9 cellular contexts compared by ENCODE assay signal in the genomic region with DNA sequence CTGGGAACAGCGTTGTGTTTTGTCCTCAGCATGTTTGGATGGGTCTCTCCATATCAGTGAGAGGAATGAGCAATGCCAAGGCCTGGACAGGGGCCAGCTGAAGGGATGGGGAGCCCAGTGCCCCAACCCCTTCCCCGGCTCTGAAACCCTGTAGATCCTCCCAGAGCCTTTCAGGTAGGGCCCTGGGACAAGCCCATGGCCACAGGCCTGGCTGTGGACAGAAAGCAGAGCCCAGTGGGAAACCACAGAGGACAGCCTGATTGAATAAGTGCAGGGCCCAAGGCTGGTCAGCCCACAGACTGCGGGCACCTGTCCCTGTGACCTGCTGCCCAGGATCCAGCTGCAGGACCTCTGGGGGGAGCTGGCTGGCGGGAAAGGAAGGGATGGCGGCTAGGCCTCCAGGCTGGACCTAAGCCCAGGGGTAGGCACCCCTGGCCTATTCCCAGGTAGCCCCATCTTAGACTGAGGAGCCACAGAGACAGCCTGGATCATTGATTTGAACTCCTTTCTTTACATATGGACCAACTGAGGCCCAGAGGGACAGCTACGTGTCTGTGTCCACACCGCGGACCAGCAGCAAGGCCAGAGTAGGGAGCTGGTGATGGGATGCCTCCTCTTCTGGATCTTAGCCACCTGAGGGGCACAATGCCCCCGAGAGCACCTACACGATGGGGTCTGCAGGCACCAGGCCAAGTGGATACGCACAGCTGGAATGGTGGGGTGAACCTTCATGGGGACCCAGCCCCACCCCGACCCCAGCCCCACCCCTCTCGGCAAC. TPM values are rescaled to one million over a fixed set of nuclear protein-coding genes. Genes with fewer than 3 reads are reported as not detected.
DNase-seq lines count a peak whose midpoint lies in the region; ATAC-seq, FAIRE-seq and TF ChIP-seq lines count a peak whose summit lies in the region.
"Had no signal": no experiment of that assay in that cellular context is flagged by ENCODE, and none has a peak within 500 bp of the region (broad histone marks: within the 10 kb centered on the region; RNA-seq: fewer than 3 reads in every experiment).

No MANE protein-coding gene starts in this region.

- 47% methylated on average over 13 of the region's 13 CpGs for WGBS in right cardiac atrium
- WGBS in smooth muscle cell (ENCODE audit: low lambda C conversion rate) = 85% methylated on average over 13 of the region's 13 CpGs

- peaks cover 24% of the 10 kb centered on the region for H3K79me2 ChIP-seq in smooth muscle cell (ENCODE audit: low read depth)

- peaks cover 21% of the 10 kb centered on the region for H4K20me1 ChIP-seq in smooth muscle cell (ENCODE audit: low read depth)

- peaks cover 81% of the 10 kb centered on the region for H3K4me1 Mint-ChIP-seq in activated CD4-positive, alpha-beta memory T cell treated with anti-CD3 and anti-CD28 coated beads, Interleukin-2, amount 10 ng/mL, durations not matched to agents 7 days and 5 days

- no peak for TF ChIP-seq CTCF in smooth muscle cell (IDR thresholded peaks at IDR 0.05; ENCODE audit: borderline replicate concordance, insufficient read depth, poor library complexity, severe bottlenecking)

- FAIRE-seq in GM19239 (lab: Jason Lieb, UNC) = peak; percentile 48
- FAIRE-seq: colon had no signal

- H3K27me3 Mint-ChIP-seq in activated CD4-positive, alpha-beta memory T cell treated with anti-CD3 and anti-CD28 coated beads, Interleukin-2, amount 10 ng/mL, durations not matched to agents 7 days and 5 days = no peaks in the 10 kb centered on the region

- no peaks in the 10 kb centered on the region for H3K36me3 ChIP-seq in smooth muscle cell (ENCODE audit: low read depth)

- H3K4me3 ChIP-seq in right cardiac atrium (ENCODE audit: low read length) = peak overlapping the region; percentile 63
- peak overlapping the region; percentile 98 for H3K4me3 ChIP-seq in smooth muscle cell

- H3K9ac ChIP-seq in smooth muscle cell (ENCODE audit: low read depth) = peak overlapping the region; percentile 96

- no peaks in the 10 kb centered on the region for H3K36me3 Mint-ChIP-seq in activated CD4-positive, alpha-beta memory T cell treated with anti-CD3 and anti-CD28 coated beads, Interleukin-2, amount 10 ng/mL, durations not matched to agents 7 days and 5 days (ENCODE audit: low read depth)

- H2AFZ ChIP-seq in smooth muscle cell (ENCODE audit: low read depth) = no peak overlapping the region

- no peaks in the 10 kb centered on the region for H3K27me3 ChIP-seq in right cardiac atrium (ENCODE audit: control insufficient read depth, insufficient read depth)
- no peaks in the 10 kb centered on the region for H3K27me3 ChIP-seq in smooth muscle cell (ENCODE audit: low read depth)

- peak overlapping the region; percentile 97 for H3K4me2 ChIP-seq in smooth muscle cell

- POLR2A ChIA-PET in activated CD4-positive, alpha-beta memory T cell treated with anti-CD3 and anti-CD28 coated beads, Interleukin-2, amount 10 ng/mL, durations not matched to agents 7 days and 5 days (lab: Charles Lee) = interaction anchor here (0.6 to 3.6 kb wide), 5 partner anchors 16 to 66 kb away, joined by 3 to 15 read pairs (median 4); no protein-coding TSS in a partner anchor

- intact Hi-C loops in right cardiac atrium (cut with DNase I) (no loop called here), left colon (cut with DNase I, micrococcal nuclease) (no loop called here)

- H3K27ac Mint-ChIP-seq in activated CD4-positive, alpha-beta memory T cell treated with anti-CD3 and anti-CD28 coated beads, Interleukin-2, amount 10 ng/mL, durations not matched to agents 7 days and 5 days = peak overlapping the region; percentile 80

- H3K9me3 Mint-ChIP-seq in activated CD4-positive, alpha-beta memory T cell treated with anti-CD3 and anti-CD28 coated beads, Interleukin-2, amount 10 ng/mL, durations not matched to agents 7 days and 5 days = no peaks in the 10 kb centered on the region

- ATAC-seq in right cardiac atrium = no peak
- no peak for ATAC-seq in HG02763 (IDR thresholded peaks at IDR 0.05; ENCODE audit: unreplicated experiment)
- ATAC-seq in left colon = no peak
- no peak for ATAC-seq in activated CD4-positive, CD25-positive, alpha-beta regulatory T cell treated with anti-CD3 and anti-CD28 coated beads, Interleukin-2, amount 50 U/mL, for 24 hours

- CTCF ChIA-PET in activated CD4-positive, alpha-beta memory T cell treated with anti-CD3 and anti-CD28 coated beads, Interleukin-2, amount 10 ng/mL, durations not matched to agents 7 days and 5 days (lab: Charles Lee) = interaction anchor here (1.0 to 2.4 kb wide), 3 partner anchors 15 to 73 kb away, joined by 3 to 10 read pairs (median 3); a partner anchor contains a TSS

- no peak overlapping the region for H3K27ac ChIP-seq in right cardiac atrium (ENCODE audit: low read length)
- no peak overlapping the region for H3K27ac ChIP-seq in smooth muscle cell (ENCODE audit: low read depth)

- H3K4me3 Mint-ChIP-seq in activated CD4-positive, alpha-beta memory T cell treated with anti-CD3 and anti-CD28 coated beads, Interleukin-2, amount 10 ng/mL, durations not matched to agents 7 days and 5 days = peak overlapping the region; percentile 79

- no peaks in the 10 kb centered on the region for H3F3A ChIP-seq in smooth muscle cell (ENCODE audit: low read depth)

- DNase-seq in GM19239 (ENCODE audit: insufficient read length, low spot score) = no peak
- peak; percentile 25 for DNase-seq in activated CD4-positive, alpha-beta memory T cell treated with anti-CD3 and anti-CD28 coated beads, Interleukin-2, amount 10 ng/mL, durations not matched to agents 7 days and 5 days
- DNase-seq in right cardiac atrium = peak in 1 of 3 donors; percentile 76
- DNase-seq in smooth muscle cell (lab: John Stamatoyannopoulos, UW; ENCODE audit: unreplicated experiment) = no peak
- no peak for DNase-seq in left colon
- no peak for DNase-seq in NCI-H146 treated with DMSO at 0.1 percent for 48 hours (lab: John Stamatoyannopoulos, UW; ENCODE audit: unreplicated experiment)

- peaks cover 5% of the 10 kb centered on the region for H3K4me1 ChIP-seq in right cardiac atrium (ENCODE audit: control insufficient read depth, insufficient read depth, low read length)
- H3K4me1 ChIP-seq in smooth muscle cell (ENCODE audit: low read depth) = peaks cover 25% of the 10 kb centered on the region

- H3K9me3 ChIP-seq in right cardiac atrium (ENCODE audit: control insufficient read depth, low read length) (no peaks in the 10 kb centered on the region), smooth muscle cell (replicated peaks; ENCODE audit: low read depth) (no peaks in the 10 kb centered on the region)

RNA-seq across cellular contexts. Expression of a gene that starts 1.3 kb away (rescaled TPM):
- 1 to 10 TPM; 9.1 to 9.7 TPM for total RNA-seq in activated CD4-positive, alpha-beta memory T cell treated with anti-CD3 and anti-CD28 coated beads, Interleukin-2, amount 10 ng/mL, durations not matched to agents 7 days and 5 days
- total RNA-seq in right cardiac atrium (10 to 100 TPM in 3 of 4 donors, 1 to 10 TPM in 1; 7.6 to 15.4 (median 11.0) TPM), smooth muscle cell (10.8 and 13.4 TPM in 2 replicates), left colon (1 to 10 TPM; 1.9 to 2.8 TPM)
- polyA plus RNA-seq in right cardiac atrium (9.0 TPM), smooth muscle cell (21.9 and 25.3 TPM in 2 replicates)

RNA-seq across cellular contexts. Expression of a gene that starts 7.4 kb away (rescaled TPM):
- total RNA-seq in activated CD4-positive, alpha-beta memory T cell treated with anti-CD3 and anti-CD28 coated beads, Interleukin-2, amount 10 ng/mL, durations not matched to agents 7 days and 5 days = 10 to 100 TPM; 12.3 to 12.4 TPM
- under 1 TPM in 2 of 4 donors, not detected in 2; 0.11 to 0.29 TPM for total RNA-seq in right cardiac atrium
- polyA plus RNA-seq in right cardiac atrium = 0.02 TPM
- total RNA-seq in smooth muscle cell = not detected in 2 replicates
- polyA plus RNA-seq in smooth muscle cell = not detected in 2 replicates
- total RNA-seq in left colon = 1 to 10 TPM; 2.0 to 2.7 TPM

RNA-seq across cellular contexts. Expression of a gene that starts 48.8 kb away (rescaled TPM):
- 1 to 10 TPM; 2.5 to 3.4 TPM for total RNA-seq in activated CD4-positive, alpha-beta memory T cell treated with anti-CD3 and anti-CD28 coated beads, Interleukin-2, amount 10 ng/mL, durations not matched to agents 7 days and 5 days
- 10 to 100 TPM; 15.1 to 19.4 (median 16.5) TPM for total RNA-seq in right cardiac atrium
- 12.2 TPM for polyA plus RNA-seq in right cardiac atrium
- total RNA-seq in smooth muscle cell = 36.5 and 43.5 TPM in 2 replicates
- 73.6 and 95.6 TPM in 2 replicates for polyA plus RNA-seq in smooth muscle cell
- total RNA-seq in left colon = 100 to 1,000 TPM; 145 to 152 TPM
